In the genomic region with DNA sequence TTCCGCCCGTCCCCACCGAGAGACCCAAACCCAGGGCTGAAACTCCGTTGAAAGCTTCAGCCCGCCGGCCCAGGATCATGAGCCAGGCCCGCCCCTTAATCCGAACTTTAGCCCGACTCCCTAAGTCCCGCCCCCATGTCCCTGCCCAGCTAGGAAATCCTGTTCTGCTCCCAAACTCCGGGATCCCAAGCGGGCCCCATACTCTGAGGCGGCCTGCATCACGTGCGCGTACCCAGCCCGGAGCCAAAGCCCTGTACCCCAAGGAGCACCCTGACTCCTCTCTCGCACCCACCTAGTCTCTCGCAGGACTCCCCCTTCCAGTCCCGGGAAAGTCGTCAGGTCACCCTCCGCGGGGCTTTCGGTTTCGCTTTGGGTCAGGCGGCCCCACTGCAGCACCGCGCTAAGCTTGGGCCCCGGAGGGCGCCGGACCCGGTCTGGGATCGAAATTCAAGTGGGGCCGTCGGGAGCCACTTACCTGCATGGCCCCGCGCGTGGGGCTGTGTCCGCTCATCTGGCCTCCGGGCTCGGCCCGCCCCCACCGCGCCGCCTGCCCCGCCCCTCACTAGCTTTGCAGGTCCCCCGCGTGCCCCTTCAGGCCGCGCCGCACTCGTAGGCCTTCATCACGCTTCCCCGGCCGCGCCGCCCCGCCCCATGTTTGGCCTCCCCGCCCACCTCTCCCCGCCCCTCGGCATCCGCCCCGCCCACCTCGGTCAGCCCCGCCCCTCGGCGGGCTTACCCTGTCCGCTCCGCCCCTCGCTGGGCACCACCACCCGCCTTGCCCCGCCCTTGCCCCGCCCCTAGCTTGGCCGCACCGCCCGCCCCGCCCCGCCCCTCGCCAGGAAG, we compare ENCODE assay signal across 8 cellular contexts.
DNase-seq lines count a peak whose midpoint lies in the region; ATAC-seq and TF ChIP-seq lines count a peak whose summit lies in the region.

A gene (minus strand): TSS at position 629 of the 843 bp plus-strand sequence. CDS start 118 bp downstream, at position 511.

- peak within 1 kb of the TSS; percentile 22; the same call in 1 of the 2 replicates for H3K27ac ChIP-seq in DOHH2 (ENCODE audit: low read depth, low read length)
- H3K27ac ChIP-seq in RWPE1, result peak within 1 kb of the TSS; percentile 93

- CTCF ChIA-PET in RWPE1 (lab: Yijun Ruan, JAX), result interaction anchor here (0.6 to 1.7 kb wide), 4 partner anchors 20 to 887 kb away, joined by 3 to 8 read pairs (median 4); a partner anchor contains a TSS

- peaks cover 10% of the 10 kb centered on the region for H3K79me2 ChIP-seq in DOHH2 (ENCODE audit: control insufficient read depth, low read length)

- H4K20me1 ChIP-seq in DOHH2 (ENCODE audit: control insufficient read depth, insufficient read depth, low read depth, low read length), result no peaks in the 10 kb centered on the region

- H3K27me3 ChIP-seq in DOHH2 (ENCODE audit: control insufficient read depth, low read length), result no peaks in the 10 kb centered on the region

- H3F3A ChIP-seq in DOHH2 (ENCODE audit: control insufficient read depth, insufficient read depth), result no peaks in the 10 kb centered on the region

- no peaks in the 10 kb centered on the region for H3K9me2 ChIP-seq in DOHH2 (replicated peaks; ENCODE audit: control insufficient read depth, low read length)

- DNase-seq in HuH-7 (ENCODE audit: low spot score) (peak; percentile 80), RWPE1 (ENCODE audit: low spot score) (peak; percentile 93), fibroblast of pulmonary artery (ENCODE audit: low read depth) (peak; percentile 94), nephron progenitor cell (peak; percentile 97)
- DNase-seq in activated effector memory CD4-positive, alpha-beta T cell treated with anti-CD3 and anti-CD28 coated beads, Interleukin-2, amount 50 U/mL, for 16 hours, result peak; percentile 98
- DNase-seq in stimulated activated naive CD8-positive, alpha-beta T cell treated with anti-CD3 and anti-CD28 coated beads, Interleukin-15, amount 100 ng/mL, for 72 hours, result peak; percentile 93 to 94

- peaks cover 16% of the 10 kb centered on the region for H3K4me1 ChIP-seq in DOHH2 (ENCODE audit: control insufficient read depth, low read length)

- no peak for TF ChIP-seq CTCF in DOHH2 (IDR thresholded peaks at IDR 0.05; ENCODE audit: low read depth, low read length, poor library complexity, severe bottlenecking)
- no peak for TF ChIP-seq CTCF in RWPE1 (conservative IDR thresholded peaks at IDR 0.05; ENCODE audit: low read depth)
- no peak for TF ChIP-seq CTCF in fibroblast of pulmonary artery (IDR thresholded peaks at IDR 0.05; ENCODE audit: low read length, missing control alignments)
- no peak for TF ChIP-seq CTCF in nephron progenitor cell (IDR thresholded peaks at IDR 0.05)

- peak within 1 kb of the TSS; percentile 87 for H3K4me2 ChIP-seq in DOHH2 (ENCODE audit: low read length)

- H3K4me3 ChIP-seq in DOHH2 (ENCODE audit: low read length) (peak within 1 kb of the TSS; percentile 88), fibroblast of pulmonary artery (replicated peaks; ENCODE audit: low read depth, low read length) (peak within 1 kb of the TSS; percentile 84)

- no peaks in the 10 kb centered on the region for H3K9me3 ChIP-seq in DOHH2 (ENCODE audit: control insufficient read depth, insufficient read depth, low read length)

- ATAC-seq in GM21528 (IDR thresholded peaks at IDR 0.05; ENCODE audit: low FRiP score, unreplicated experiment), result peak; percentile 68
- peak; percentile 76 for ATAC-seq in stimulated activated naive CD8-positive, alpha-beta T cell treated with anti-CD3 and anti-CD28 coated beads, Interleukin-15, amount 100 ng/mL, for 72 hours

- H3K27me3 Mint-ChIP-seq in nephron progenitor cell (ENCODE audit: low read depth, poor library complexity), result peaks cover 20% of the 10 kb centered on the region
- H3K27me3 Mint-ChIP-seq in stimulated activated naive CD8-positive, alpha-beta T cell treated with anti-CD3 and anti-CD28 coated beads, Interleukin-15, amount 100 ng/mL, for 72 hours, result no peaks in the 10 kb centered on the region

- peak within 1 kb of the TSS; percentile 93 for H3K4me3 Mint-ChIP-seq in nephron progenitor cell
- H3K4me3 Mint-ChIP-seq in stimulated activated naive CD8-positive, alpha-beta T cell treated with anti-CD3 and anti-CD28 coated beads, Interleukin-15, amount 100 ng/mL, for 72 hours, result peak within 1 kb of the TSS; percentile 97 to 98

- peaks cover 14% of the 10 kb centered on the region for H3K36me3 ChIP-seq in DOHH2 (ENCODE audit: control insufficient read depth, low read length)

- peaks cover 25% of the 10 kb centered on the region for H3K36me3 Mint-ChIP-seq in nephron progenitor cell (ENCODE audit: low read depth)

- H3K4me1 Mint-ChIP-seq in nephron progenitor cell, result peaks cover 21% of the 10 kb centered on the region
- peaks cover 44% of the 10 kb centered on the region for H3K4me1 Mint-ChIP-seq in stimulated activated naive CD8-positive, alpha-beta T cell treated with anti-CD3 and anti-CD28 coated beads, Interleukin-15, amount 100 ng/mL, for 72 hours

- POLR2A ChIA-PET in RWPE1 (lab: Yijun Ruan, JAX; ENCODE audit: low non-redundant PET), result interaction anchor here (0.5 to 1.4 kb wide), 6 partner anchors 14 to 224 kb away, joined by 3 to 6 read pairs (median 4); no protein-coding TSS in a partner anchor

- H3K9me3 Mint-ChIP-seq in nephron progenitor cell, result peaks cover 13% of the 10 kb centered on the region
- H3K9me3 Mint-ChIP-seq in stimulated activated naive CD8-positive, alpha-beta T cell treated with anti-CD3 and anti-CD28 coated beads, Interleukin-15, amount 100 ng/mL, for 72 hours, result no peaks in the 10 kb centered on the region

- peak within 1 kb of the TSS; percentile 92 for H3K27ac Mint-ChIP-seq in nephron progenitor cell
- H3K27ac Mint-ChIP-seq in stimulated activated naive CD8-positive, alpha-beta T cell treated with anti-CD3 and anti-CD28 coated beads, Interleukin-15, amount 100 ng/mL, for 72 hours, result peak within 1 kb of the TSS; percentile 98 to 99

Comparison
In these comparisons a context has a peak if more than half of its experiments do, and no peak if none do; other contexts are left out.
1. Peak in every context shown above with its lines: DNase-seq, ATAC-seq, H3K4me3 ChIP-seq and H3K27ac ChIP-seq.